ENCODE assay signal across 20 cellular contexts in the genomic region with DNA sequence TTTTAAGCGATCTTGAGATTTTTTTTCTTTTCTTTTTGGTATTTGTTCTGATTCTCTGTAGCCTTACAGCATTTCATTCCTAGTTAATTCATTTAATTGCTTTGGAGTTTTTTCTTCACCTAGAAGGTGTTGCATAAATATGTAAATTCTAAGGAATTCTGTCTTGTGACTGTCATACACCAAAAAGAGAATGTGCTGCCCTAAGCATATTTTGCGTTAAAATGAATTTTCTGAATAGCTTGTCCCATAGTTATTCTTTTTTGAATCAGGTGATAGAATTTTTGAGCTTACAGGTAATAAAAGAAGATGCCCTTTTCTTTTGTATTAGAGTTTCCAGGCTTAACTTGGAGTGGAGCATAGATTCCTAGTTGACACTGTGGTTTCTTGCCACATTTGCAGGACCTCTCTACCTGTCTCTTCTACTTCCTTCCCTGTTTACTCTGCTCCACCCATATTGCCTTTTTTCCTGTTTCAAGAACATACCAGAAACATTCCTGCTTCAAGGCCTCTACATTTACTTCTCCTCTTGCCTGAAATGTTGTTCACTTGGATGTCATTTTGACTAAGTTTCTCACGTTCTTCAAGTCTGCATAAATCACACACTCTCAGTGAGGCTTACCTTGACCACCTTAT. TPM values are rescaled to one million over a fixed set of nuclear protein-coding genes. Genes with fewer than 3 reads are reported as not detected.
DNase-seq lines count a peak whose midpoint lies in the region; ATAC-seq, FAIRE-seq and TF ChIP-seq lines count a peak whose summit lies in the region.
"Had no signal": no experiment of that assay in that cellular context is flagged by ENCODE, and none has a peak within 500 bp of the region (broad histone marks: within the 10 kb centered on the region; RNA-seq: fewer than 3 reads in every experiment).

No MANE protein-coding gene starts in this region.

- no peak overlapping the region for H2AFZ ChIP-seq in K562 (ENCODE audit: low read depth, low read length)

- intact Hi-C loops in K562 (cut with micrococcal nuclease) (no loop called here), dorsolateral prefrontal cortex (cut with DNase I) (no loop called here)

- H3K9me3 Mint-ChIP-seq in endothelial cell (ENCODE audit: unreplicated experiment) (no peaks in the 10 kb centered on the region), type B pancreatic cell (no peaks in the 10 kb centered on the region)
- H3K9me3 Mint-ChIP-seq: CD14-positive monocyte, H9 had no signal

- H3K9me1 ChIP-seq in K562 (ENCODE audit: control insufficient read depth, insufficient read depth, low read length) = no peaks in the 10 kb centered on the region

- no peak overlapping the region for H3K4me3 ChIP-seq in K562
- H3K4me3 ChIP-seq in lung = no peak overlapping the region
- H3K4me3 ChIP-seq in suprapubic skin = no peak overlapping the region
- H3K4me3 ChIP-seq in dorsolateral prefrontal cortex = no peak overlapping the region

- TF ChIP-seq POLR2A in K562 (conservative IDR thresholded peaks at IDR 0.05) (no peak), suprapubic skin (IDR thresholded peaks at IDR 0.05) (no peak)

- no peak overlapping the region for H3K9ac ChIP-seq in K562 (ENCODE audit: insufficient read depth in 1 of 2, low read depth in 2 of 2, low read length in 2 of 2)

- no peaks in the 10 kb centered on the region for H3K4me1 ChIP-seq in K562 (replicated peaks in 1 of 2; ENCODE audit: control insufficient read depth in 2 of 2, insufficient read depth in 2 of 2, low read length in 2 of 2)
- H3K4me1 ChIP-seq in lung (ENCODE audit: control insufficient read depth in 2 of 2, insufficient read depth in 2 of 2, low read length in 2 of 2) = no peaks in the 10 kb centered on the region
- H3K4me1 ChIP-seq in suprapubic skin = peaks cover 5% of the 10 kb centered on the region

- WGBS in K562 (ENCODE audit: insufficient coverage, low coverage, missing lambda C conversion rate) = 49% methylated on average over 3 of the region's 3 CpGs
- WGBS in lung, 2 donors = 65 to 79% methylated on average over 3 of the region's 3 CpGs
- WGBS in suprapubic skin = 68% methylated on average over 3 of the region's 3 CpGs

- no peak for FAIRE-seq in K562 (lab: Jason Lieb, UNC)
- FAIRE-seq: G401.6 had no signal

- no peaks in the 10 kb centered on the region for H3K79me2 ChIP-seq in K562 (ENCODE audit: control insufficient read depth, insufficient read depth, low read length)

- POLR2A ChIA-PET in K562 (lab: Yijun Ruan, JAX) = interaction anchor here (0.6 kb wide), 1 partner anchor 23 kb away, joined by 4 read pairs; no protein-coding TSS in a partner anchor

- BruUV-seq in K562 (replicated peaks; lab: Mats Ljungman, UMichigan) = no TSS peak

- TF ChIP-seq EP300 in K562 (IDR thresholded peaks at IDR 0.05; ENCODE audit: low read length) (no peak), suprapubic skin (IDR thresholded peaks at IDR 0.05) (no peak)

- H3K27ac Mint-ChIP-seq in endothelial cell (ENCODE audit: unreplicated experiment) (no peak overlapping the region), type B pancreatic cell (peak overlapping the region; percentile 80)

- H3K27ac ChIP-seq in K562 (ENCODE audit: extremely low read depth, low read depth, low read length) (no peak overlapping the region), lung (ENCODE audit: low read depth in 1 of 2, low read length in 1 of 2) (no peak overlapping the region), suprapubic skin (no peak overlapping the region), dorsolateral prefrontal cortex (peak overlapping the region in 11 of 59 donors; percentile 3 to 55 (median 23))
- H3K27ac ChIP-seq: RWPE1 had no signal

- no peak for ATAC-seq in K562
- ATAC-seq in lung (ENCODE audit: insufficient read depth, low FRiP score) = peak; percentile 89
- ATAC-seq: PC-3, SK-N-SH treated with all-trans-retinoic acid at 6 μM for 48 hours had no signal

- H3K36me3 Mint-ChIP-seq in endothelial cell (ENCODE audit: low read depth, unreplicated experiment) = peaks cover 48% of the 10 kb centered on the region
- H3K36me3 Mint-ChIP-seq in type B pancreatic cell = peaks cover 35% of the 10 kb centered on the region

- no peak overlapping the region for H3K4me2 ChIP-seq in K562 (ENCODE audit: insufficient read depth, low read length)

- H3K36me3 ChIP-seq in K562 (ENCODE audit: control insufficient read depth, insufficient read depth, low read length) (peaks cover 11% of the 10 kb centered on the region; the same call in 2 of the 3 replicates), lung (ENCODE audit: control insufficient read depth in 2 of 2, insufficient read depth in 2 of 2, low read length in 2 of 2) (peaks cover 10 to 32% of the 10 kb centered on the region in 2 donors), suprapubic skin (peaks cover 57% of the 10 kb centered on the region)

- H4K20me1 ChIP-seq in K562 (replicated peaks; ENCODE audit: control insufficient read depth, insufficient read depth, low read length) = no peaks in the 10 kb centered on the region

- H3K4me3 Mint-ChIP-seq in endothelial cell (ENCODE audit: unreplicated experiment) = peak overlapping the region; percentile 75
- H3K4me3 Mint-ChIP-seq in type B pancreatic cell = peak overlapping the region; percentile 10
- H3K4me3 Mint-ChIP-seq: CD14-positive monocyte, H9 had no signal

- TF ChIP-seq RAD21 in K562 (CRISPR knock-in tag; conservative IDR thresholded peaks at IDR 0.05 in 1 of 2, IDR thresholded peaks at IDR 0.05 in 1 of 2) = no peak

- H3K4me1 Mint-ChIP-seq in endothelial cell (ENCODE audit: unreplicated experiment) (peaks cover 6% of the 10 kb centered on the region), type B pancreatic cell (ENCODE audit: unreplicated experiment) (no peaks in the 10 kb centered on the region)
- H3K4me1 Mint-ChIP-seq: H9 had no signal

- no peak for DNase-seq in K562 (ENCODE audit: extremely low read depth in 1 of 4, low spot score in 3 of 4)
- no peak for DNase-seq in endothelial cell (ENCODE audit: low spot score)
- no peak for DNase-seq in lung (ENCODE audit: low spot score)
- DNase-seq in type B pancreatic cell (ENCODE audit: extremely low spot score, unreplicated experiment) = no peak
- DNase-seq in suprapubic skin (ENCODE audit: low spot score in 2 of 2) = no peak
- DNase-seq in dorsolateral prefrontal cortex = no peak
- no peak for DNase-seq in NCI-H69 (lab: John Stamatoyannopoulos, UW)
- DNase-seq: DND-41, H9, NCI-H1105 treated with DMSO at 0.1 percent for 48 hours, NCI-H1694, NCI-H2081 treated with DMSO at 0.1 percent for 48 hours, NCI-H510A, NCI-H774, PC-3, SIG-M5 had no signal

- H3K9me3 ChIP-seq in K562 (replicated peaks; ENCODE audit: control insufficient read depth, insufficient read depth, low read depth, low read length) (no peaks in the 10 kb centered on the region), lung (ENCODE audit: control insufficient read depth in 2 of 2, insufficient read depth in 1 of 2, low read length in 1 of 2) (no peaks in the 10 kb centered on the region), suprapubic skin (no peaks in the 10 kb centered on the region)

- in situ Hi-C loops in K562 (cut with MboI) = no loop called here

- H3K27me3 ChIP-seq in K562 (ENCODE audit: control insufficient read depth in 2 of 2, insufficient read depth in 2 of 2, low read length in 2 of 2) (no peaks in the 10 kb centered on the region), lung (ENCODE audit: control insufficient read depth, insufficient read depth) (no peaks in the 10 kb centered on the region), suprapubic skin (no peaks in the 10 kb centered on the region), dorsolateral prefrontal cortex (no peaks in the 10 kb centered on the region)

- CTCF ChIA-PET in K562 (lab: Yijun Ruan, JAX; ENCODE audit: low intra/inter-chr PET ratio) = no interaction called here

- no peaks in the 10 kb centered on the region for H3K27me3 Mint-ChIP-seq in endothelial cell (ENCODE audit: unreplicated experiment)
- H3K27me3 Mint-ChIP-seq in type B pancreatic cell = no peaks in the 10 kb centered on the region

- TF ChIP-seq CTCF in K562 (IDR thresholded peaks at IDR 0.05 in 2 of 3, conservative IDR thresholded peaks at IDR 0.05 in 1 of 3; ENCODE audit: insufficient read depth in 2 of 3, low read depth in 1 of 3, low read length in 3 of 3) = no peak
- no peak for TF ChIP-seq CTCF in endothelial cell (IDR thresholded peaks at IDR 0.05; ENCODE audit: unreplicated experiment)
- no peak for TF ChIP-seq CTCF in lung (IDR thresholded peaks at IDR 0.05; ENCODE audit: control extremely low read depth, extremely low read depth)
- TF ChIP-seq CTCF in type B pancreatic cell (conservative IDR thresholded peaks at IDR 0.05) = no peak
- no peak for TF ChIP-seq CTCF in suprapubic skin (IDR thresholded peaks at IDR 0.05)
- TF ChIP-seq CTCF in dorsolateral prefrontal cortex (IDR thresholded peaks at IDR 0.05 in 54 of 56, conservative IDR thresholded peaks at IDR 0.05 in 2 of 56; ENCODE audit: low read depth in 1 of 56, partially characterized antibody in 56 of 56) = no peak

RNA-seq across cellular contexts. Expression of a gene that starts 53.2 kb away (rescaled TPM):
- total RNA-seq in K562 (2011; cell fraction: chromatin; rRNA removed; ENCODE audit: low replicate concordance) = 31.2 and 82.9 TPM in 2 replicates
- total RNA-seq in K562 (2011; cell fraction: nucleolus; rRNA removed) = 17.6 and 18.5 TPM in 2 replicates
- 35.7 and 51.7 TPM in 2 replicates for total RNA-seq in K562 (2011; cell fraction: nucleoplasm; rRNA removed)
- total RNA-seq in K562 (2014; rRNA removed) = 8.9 and 12.3 TPM in 2 replicates
- total RNA-seq in K562 (2014; rRNA removed; fragmentation: Illumina TruSeq; extraction: Trizol) = 14.8 and 16.0 TPM in 2 replicates
- 11.1 and 13.2 TPM in 2 replicates for total RNA-seq in K562 (2015; rRNA removed; fragmentation: Illumina TruSeq; extraction: Trizol)
- 19.8 and 20.0 TPM in 2 replicates for total RNA-seq in K562 (2021)
- 11.9 and 14.8 TPM in 2 replicates for polyA plus RNA-seq in K562 (2011; rRNA removed)
- polyA plus RNA-seq in K562 (2011; cell fraction: cytosol; rRNA removed) = 8.2 and 12.3 TPM in 2 replicates
- polyA plus RNA-seq in K562 (2011; cell fraction: nucleus; rRNA removed) = 10.1 and 10.2 TPM in 2 replicates
- 9.4 and 12.2 TPM in 2 replicates for polyA plus RNA-seq in K562 (2012)
- polyA plus RNA-seq in K562 (2014; fragmentation: Illumina TruSeq; extraction: Trizol) = 14.8 and 15.8 TPM in 2 replicates
- polyA plus RNA-seq in K562 (2014; fragmentation: Nextera tagmentation; extraction: Ambion mirVana) = 1 to 10 TPM; 2.8 to 3.1 TPM
- polyA plus RNA-seq in K562 (2014; rRNA removed) = 8.9 and 9.6 TPM in 2 replicates
- 25.2 and 29.9 TPM in 2 replicates for polyA minus RNA-seq in K562 (2011; rRNA and poly(A)+ RNA removed)
- 14.1 and 16.4 TPM in 2 replicates for polyA minus RNA-seq in K562 (2011; cell fraction: cytosol; rRNA and poly(A)+ RNA removed)
- 9.7 and 22.9 TPM in 2 replicates for polyA minus RNA-seq in K562 (2011; cell fraction: nucleus; rRNA and poly(A)+ RNA removed)
- total RNA-seq in endothelial cell (ENCODE audit: unreplicated experiment) = 111 TPM
- 10 to 100 TPM; 39.1 to 64.0 TPM for total RNA-seq in lung
- polyA plus RNA-seq in lung = 1 to 10 TPM; 9.7 to 9.8 TPM
- total RNA-seq in type B pancreatic cell (ENCODE audit: low replicate concordance) = 50.3 and 64.3 TPM in 2 replicates
- total RNA-seq in suprapubic skin = 10 to 100 TPM; 46.0 to 88.0 (median 51.2) TPM
- total RNA-seq in dorsolateral prefrontal cortex = 100 to 1,000 TPM; 238 to 416 (median 324) TPM
